ENCODE assay signal across 1 cellular context in genomic region chr3:192155194-192155593, GRCh38.
TF ChIP-seq lines count a peak whose summit lies in the region.

No MANE protein-coding gene starts in this region.

TF ChIP-seq in HCT116, 20 proteins besides CTCF, POLR2A, EP300 and RAD21 (continued from another document):
- TF ChIP-seq REST (IDR thresholded peaks at IDR 0.05; ENCODE audit: low read depth) = no peak
- TF ChIP-seq YY1 (IDR thresholded peaks at IDR 0.05; ENCODE audit: extremely low read depth, insufficient replicate concordance, low read depth, low read length) = no peak
- TF ChIP-seq MAX (IDR thresholded peaks at IDR 0.05) = no peak
- no peak for TF ChIP-seq ELF1 (IDR thresholded peaks at IDR 0.05; ENCODE audit: borderline replicate concordance, low read depth)
- no peak for TF ChIP-seq EGR1 (IDR thresholded peaks at IDR 0.05; ENCODE audit: low read depth)
